10 cellular contexts compared by ENCODE assay signal in genomic region chr10:126663328-126663727, GRCh38. TPM values are rescaled to one million over a fixed set of nuclear protein-coding genes. Genes with fewer than 3 reads are reported as not detected.
DNase-seq lines count a peak whose midpoint lies in the region; ATAC-seq and TF ChIP-seq lines count a peak whose summit lies in the region.
"Had no signal": no experiment of that assay in that cellular context is flagged by ENCODE, and none has a peak within 500 bp of the region (broad histone marks: within the 10 kb centered on the region; RNA-seq: fewer than 3 reads in every experiment).

No MANE protein-coding gene starts in this region.

- H3K4me3 Mint-ChIP-seq in activated T-cell treated with anti-CD3 and anti-CD28 coated beads, Interleukin-2, amount 50 U/mL, for 24 hours, result no peak overlapping the region

- TF ChIP-seq CTCF in breast epithelium (IDR thresholded peaks at IDR 0.05) (no peak), left lung (IDR thresholded peaks at IDR 0.05) (no peak), GM10248 (IDR thresholded peaks at IDR 0.05; ENCODE audit: control extremely low read depth, extremely low read depth, low read depth, missing control alignments) (no peak)

- CTCF ChIA-PET in GM10248 (lab: Yijun Ruan, JAX), result interaction anchor here (1.4 kb wide), 1 partner anchor 19 kb away, joined by 4 read pairs; no protein-coding TSS in a partner anchor

- POLR2A ChIA-PET in GM10248 (lab: Yijun Ruan, JAX), result no interaction called here

- no peak overlapping the region for H2AFZ ChIP-seq in Karpas-422 (ENCODE audit: low read length)

- TF ChIP-seq POLR2A in breast epithelium (IDR thresholded peaks at IDR 0.05), result no peak

- no peaks in the 10 kb centered on the region for H3K79me2 ChIP-seq in Karpas-422 (ENCODE audit: low read length)

- H3K9me3 ChIP-seq in breast epithelium, result no peaks in the 10 kb centered on the region
- no peaks in the 10 kb centered on the region for H3K9me3 ChIP-seq in left lung
- no peaks in the 10 kb centered on the region for H3K9me3 ChIP-seq in Karpas-422 (ENCODE audit: low read length)

- no peak overlapping the region for H3K4me3 ChIP-seq in breast epithelium
- no peak overlapping the region for H3K4me3 ChIP-seq in left lung
- H3K4me3 ChIP-seq in Karpas-422 (ENCODE audit: low read length), result no peak overlapping the region

- no peak overlapping the region for H3K9ac ChIP-seq in Karpas-422 (ENCODE audit: low read length)

- H3K4me1 ChIP-seq in breast epithelium (no peaks in the 10 kb centered on the region), left lung (peaks cover 0 to 10% of the 10 kb centered on the region in 2 donors), Karpas-422 (ENCODE audit: low read length) (no peaks in the 10 kb centered on the region)

- DNase-seq in activated T-cell treated with anti-CD3 and anti-CD28 coated beads, Interleukin-2, amount 50 U/mL, for 48 hours, result peak; percentile 15 to 18
- no peak for DNase-seq in activated T-cell treated with anti-CD3 and anti-CD28 coated beads, Interleukin-2, amount 50 U/mL, for 24 hours
- DNase-seq in breast epithelium (ENCODE audit: low spot score in 2 of 2) (peak in 1 of 2 donors; percentile 53), left lung (peak in 1 of 2 donors; percentile 36), superior temporal gyrus (ENCODE audit: extremely low spot score) (peak; percentile 98), Karpas-422 (no peak), GM10248 (ENCODE audit: extremely low spot score) (no peak), NCI-H1048 (lab: John Stamatoyannopoulos, UW) (no peak)
- DNase-seq: NCI-H2107, T-helper 1 cell had no signal

- H3K27ac ChIP-seq in breast epithelium (peak overlapping the region; percentile 68 to 79), left lung (no peak overlapping the region), Karpas-422 (ENCODE audit: low read length) (no peak overlapping the region)

- no peaks in the 10 kb centered on the region; the same call in 1 of the 2 replicates for H3K9me2 ChIP-seq in Karpas-422 (replicated peaks; ENCODE audit: insufficient read depth, low read length)

- no peak overlapping the region for H3K27ac Mint-ChIP-seq in activated T-cell treated with anti-CD3 and anti-CD28 coated beads, Interleukin-2, amount 50 U/mL, for 24 hours

- H3K36me3 ChIP-seq in breast epithelium (no peaks in the 10 kb centered on the region), left lung (no peaks in the 10 kb centered on the region), Karpas-422 (ENCODE audit: insufficient read depth, low read length) (no peaks in the 10 kb centered on the region)

- no peaks in the 10 kb centered on the region for H4K20me1 ChIP-seq in Karpas-422 (ENCODE audit: insufficient read depth, low read depth, low read length)

- H3K36me3 Mint-ChIP-seq in activated T-cell treated with anti-CD3 and anti-CD28 coated beads, Interleukin-2, amount 50 U/mL, for 24 hours (ENCODE audit: low read depth), result no peaks in the 10 kb centered on the region

- H3K27me3 ChIP-seq in breast epithelium, result no peaks in the 10 kb centered on the region
- H3K27me3 ChIP-seq in left lung, result peaks cover 0 to 11% of the 10 kb centered on the region in 2 donors
- no peaks in the 10 kb centered on the region for H3K27me3 ChIP-seq in Karpas-422 (ENCODE audit: low read length)

- intact Hi-C loops in breast epithelium (cut with DNase I; ENCODE audit: low total_unique reads) (no loop called here), left lung (cut with DNase I) (no loop called here)

- ATAC-seq in left lung, result peak; percentile 31

- no peak overlapping the region for H3K4me2 ChIP-seq in Karpas-422 (ENCODE audit: low read depth, low read length, poor library complexity, severe bottlenecking)

- no peaks in the 10 kb centered on the region for H3K9me3 Mint-ChIP-seq in activated T-cell treated with anti-CD3 and anti-CD28 coated beads, Interleukin-2, amount 50 U/mL, for 24 hours

- H3K27me3 Mint-ChIP-seq in activated T-cell treated with anti-CD3 and anti-CD28 coated beads, Interleukin-2, amount 50 U/mL, for 24 hours, result peaks cover 8% of the 10 kb centered on the region

- peaks cover 2% of the 10 kb centered on the region for H3K4me1 Mint-ChIP-seq in activated T-cell treated with anti-CD3 and anti-CD28 coated beads, Interleukin-2, amount 50 U/mL, for 24 hours (ENCODE audit: low read depth)

RNA-seq across cellular contexts. Expression of gene C10orf90, which starts 7.2 kb away (rescaled TPM):
- total RNA-seq in breast epithelium (10 to 100 TPM in 1 of 3 donors, 1 to 10 TPM in 1, under 1 TPM in 1; 0.16 to 30.4 (median 3.9) TPM), left lung (not detected)
- not detected in 2 replicates for total RNA-seq in Karpas-422 (2014; rRNA removed; shearing (Covaris generic); ENCODE audit: low replicate concordance)

Comparison
In these comparisons a context has a peak if more than half of its experiments do, and no peak if none do; other contexts are left out.
1. DNase-seq: peak in activated T-cell treated with anti-CD3 and anti-CD28 coated beads, Interleukin-2, amount 50 U/mL, for 48 hours (2 of 2) and superior temporal gyrus (single experiment); none in activated T-cell treated with anti-CD3 and anti-CD28 coated beads, Interleukin-2, amount 50 U/mL, for 24 hours (single experiment), Karpas-422 (single experiment), GM10248 (single experiment) and NCI-H1048 (single experiment).
2. H3K27ac ChIP-seq: peak in breast epithelium (2 of 2); none in left lung (0 of 2) and Karpas-422 (single experiment).